Comparison of ENCODE assay signal across 7 cellular contexts in genomic region chr22:38461414-38462081, GRCh38. TPM values are rescaled to one million over a fixed set of nuclear protein-coding genes. Genes with fewer than 3 reads are reported as not detected.
DNase-seq lines count a peak whose midpoint lies in the region; ATAC-seq and TF ChIP-seq lines count a peak whose summit lies in the region.

No MANE protein-coding gene starts in this region.

- peaks cover 33 to 37% of the 10 kb centered on the region in 2 experiments for H3K4me1 Mint-ChIP-seq in H9
- H3K4me1 Mint-ChIP-seq in activated CD4-positive, alpha-beta T cell treated with anti-CD3 and anti-CD28 coated beads, Interleukin-2, amount 10 ng/mL, durations not matched to agents 24 days and 14 days = peaks cover 4% of the 10 kb centered on the region

- H4K8ac ChIP-seq in H9 (replicated peaks; ENCODE audit: insufficient read length, low read depth, low read length) = no peak overlapping the region

- H2AK5ac ChIP-seq in H9 (ENCODE audit: insufficient read length, low read length) = no peak overlapping the region

- H2BK5ac ChIP-seq in H9 (ENCODE audit: insufficient read length, low read length) = no peak overlapping the region

- no peaks in the 10 kb centered on the region for H3K36me3 ChIP-seq in left lung

- H3K56ac ChIP-seq in H9 (ENCODE audit: insufficient read length, low read depth, low read length) = no peak overlapping the region

- no CpG with 5 or more reads among the region's 51 CpGs for WGBS in H9 (ENCODE audit: extremely low coverage, insufficient read length, low lambda C conversion rate)

- no peaks in the 10 kb centered on the region for H4K20me1 ChIP-seq in H9 (ENCODE audit: control insufficient read depth, insufficient read depth, insufficient read length)

- H3K36me3 Mint-ChIP-seq in H9 (ENCODE audit: insufficient read depth in 1 of 3, low read depth in 3 of 3) = no peaks in the 10 kb centered on the region; a peak in 1 of 7 replicates
- H3K36me3 Mint-ChIP-seq in activated CD4-positive, alpha-beta T cell treated with anti-CD3 and anti-CD28 coated beads, Interleukin-2, amount 10 ng/mL, durations not matched to agents 24 days and 14 days (ENCODE audit: low read depth) = no peaks in the 10 kb centered on the region

- H3K23me2 ChIP-seq in H9 (ENCODE audit: insufficient read length, low read depth, low read length, poor library complexity, severe bottlenecking) = no peaks in the 10 kb centered on the region

- H3K27ac ChIP-seq in H9 (ENCODE audit: insufficient read length, low read depth, low read length) (no peak overlapping the region), left lung (no peak overlapping the region)

- peak overlapping the region; percentile 36 to 46 for H3K4me3 Mint-ChIP-seq in H9
- H3K4me3 Mint-ChIP-seq in activated CD4-positive, alpha-beta T cell treated with anti-CD3 and anti-CD28 coated beads, Interleukin-2, amount 10 ng/mL, durations not matched to agents 24 days and 14 days = peak overlapping the region; percentile 15

- H4K5ac ChIP-seq in H9 (ENCODE audit: insufficient read length, low read depth, low read length) = no peak overlapping the region

- H3K4me1 ChIP-seq in H9 (ENCODE audit: insufficient read depth, low read length) (no peaks in the 10 kb centered on the region; the same call in 1 of the 2 replicates), left lung (peaks cover 6 to 16% of the 10 kb centered on the region in 2 donors)

- H3K23ac ChIP-seq in H9 (ENCODE audit: insufficient read length, low read depth, low read length) = no peak overlapping the region

- no peaks in the 10 kb centered on the region; a peak in 1 of 5 replicates for H3K9me3 Mint-ChIP-seq in H9
- H3K9me3 Mint-ChIP-seq in activated CD4-positive, alpha-beta T cell treated with anti-CD3 and anti-CD28 coated beads, Interleukin-2, amount 10 ng/mL, durations not matched to agents 24 days and 14 days = no peaks in the 10 kb centered on the region

- H2BK12ac ChIP-seq in H9 (ENCODE audit: insufficient read length, low read depth, low read length) = no peak overlapping the region

- no peak overlapping the region for H2AFZ ChIP-seq in H9 (ENCODE audit: low read length)

- H3K9me3 ChIP-seq in H9 (ENCODE audit: control insufficient read depth, low read depth, low read length) (no peaks in the 10 kb centered on the region), left lung (no peaks in the 10 kb centered on the region)

- no peak overlapping the region for H3K4ac ChIP-seq in H9 (ENCODE audit: low read depth, low read length)

- no peak overlapping the region for H2BK120ac ChIP-seq in H9 (ENCODE audit: low read depth, low read length, poor library complexity, severe bottlenecking)

- H3K4me2 ChIP-seq in H9 (ENCODE audit: insufficient read depth, insufficient read length, low read length) = peak overlapping the region; percentile 41

- intact Hi-C loops in activated CD4-positive, alpha-beta T cell treated with anti-CD3 and anti-CD28 coated beads, Interleukin-2, amount 10 ng/mL, durations not matched to agents 24 days and 14 days (cut with micrococcal nuclease) = loop anchor here (2.0 kb wide), 1 partner anchor 45 kb away; the partner anchor contains the start of gene DDX17
- intact Hi-C loops in left lung (cut with DNase I) = no loop called here

- no peak overlapping the region for H3T11ph ChIP-seq in H9 (ENCODE audit: low read length)

- H3K14ac ChIP-seq in H9 (ENCODE audit: insufficient read depth, low read length) = no peak overlapping the region

- H2BK20ac ChIP-seq in H9 (ENCODE audit: low read depth, low read length, poor library complexity, severe bottlenecking) = no peak overlapping the region

- H4K91ac ChIP-seq in H9 (ENCODE audit: insufficient read length, low read depth, low read length) = no peak overlapping the region

- H3K79me2 ChIP-seq in H9 (ENCODE audit: insufficient read depth, low read length) = no peaks in the 10 kb centered on the region

- H3K18ac ChIP-seq in H9 (ENCODE audit: insufficient read length, low read depth, low read length) = no peak overlapping the region

- H3K27me3 ChIP-seq in H9 (ENCODE audit: insufficient read depth, low read length) (peaks cover 4% of the 10 kb centered on the region; the same call in 1 of the 2 replicates), left lung (peaks cover 18 to 97% of the 10 kb centered on the region in 2 donors)

- peaks cover 93% of the 10 kb centered on the region for H3K27me3 Mint-ChIP-seq in H9 (ENCODE audit: low read depth)
- peaks cover 84% of the 10 kb centered on the region for H3K27me3 Mint-ChIP-seq in activated CD4-positive, alpha-beta T cell treated with anti-CD3 and anti-CD28 coated beads, Interleukin-2, amount 10 ng/mL, durations not matched to agents 24 days and 14 days

- H3K27ac Mint-ChIP-seq in H9 = no peak overlapping the region; a peak in 1 of 7 replicates
- H3K27ac Mint-ChIP-seq in activated CD4-positive, alpha-beta T cell treated with anti-CD3 and anti-CD28 coated beads, Interleukin-2, amount 10 ng/mL, durations not matched to agents 24 days and 14 days = no peak overlapping the region

- peak; percentile 93 for ATAC-seq in left lung
- ATAC-seq in GM18519 (IDR thresholded peaks at IDR 0.05; ENCODE audit: low FRiP score, unreplicated experiment) = no peak

- H2BK15ac ChIP-seq in H9 (ENCODE audit: low read depth, low read length) = no peak overlapping the region; the same call in 1 of the 2 replicates

- no peaks in the 10 kb centered on the region for H3K79me1 ChIP-seq in H9 (ENCODE audit: insufficient read depth, low read depth, low read length, poor library complexity, severe bottlenecking)

- no peak overlapping the region for H3K4me3 ChIP-seq in left lung

- no peak for TF ChIP-seq CTCF in H9 (conservative IDR thresholded peaks at IDR 0.05)
- TF ChIP-seq CTCF in left lung (IDR thresholded peaks at IDR 0.05) = no peak

- no peak overlapping the region for H3K9ac ChIP-seq in H9 (ENCODE audit: extremely low read depth, insufficient read length, low read length)

- DNase-seq in H9 (peak; percentile 96), NCI-H345 (lab: John Stamatoyannopoulos, UW) (peak; percentile 86), dermis microvascular lymphatic vessel endothelial cell (ENCODE audit: low read depth in 2 of 2) (peak; percentile 11 to 75), left lung (peak; percentile 81 to 90)
- peak; percentile 92 for DNase-seq in activated CD4-positive, alpha-beta T cell treated with anti-CD3 and anti-CD28 coated beads, Interleukin-2, amount 10 ng/mL, durations not matched to agents 24 days and 14 days
- DNase-seq in stimulated activated CD4-positive, alpha-beta T cell treated with anti-CD3 and anti-CD28 coated beads, Interleukin-2, amount 100 ng/mL, for 48 hours = peak; percentile 58 to 60

RNA-seq across cellular contexts. Expression of gene KDELR3, which starts 6.3 kb away (rescaled TPM):
- total RNA-seq in H9 (2021) = 7.2 and 7.3 TPM in 2 replicates
- 1.1 and 1.3 TPM in 2 replicates for total RNA-seq in activated CD4-positive, alpha-beta T cell treated with anti-CD3 and anti-CD28 coated beads, Interleukin-2, amount 10 ng/mL, durations not matched to agents 24 days and 14 days
- total RNA-seq in dermis microvascular lymphatic vessel endothelial cell = 32.9 and 40.8 TPM in 2 replicates
- total RNA-seq in left lung = 10 to 100 TPM; 25.9 to 53.8 TPM

RNA-seq across cellular contexts. Expression of gene KCNJ4, which starts 6.5 kb away (rescaled TPM):
- total RNA-seq in H9 (2021) = 0.88 and 0.92 TPM in 2 replicates
- total RNA-seq in activated CD4-positive, alpha-beta T cell treated with anti-CD3 and anti-CD28 coated beads, Interleukin-2, amount 10 ng/mL, durations not matched to agents 24 days and 14 days = not detected in 2 replicates
- not detected in 2 replicates for total RNA-seq in dermis microvascular lymphatic vessel endothelial cell
- total RNA-seq in left lung = not detected

RNA-seq across cellular contexts. Expression of gene DDX17, which starts 44.6 kb away (rescaled TPM):
- total RNA-seq in H9 (2021) = 529 and 538 TPM in 2 replicates
- total RNA-seq in activated CD4-positive, alpha-beta T cell treated with anti-CD3 and anti-CD28 coated beads, Interleukin-2, amount 10 ng/mL, durations not matched to agents 24 days and 14 days = 373 and 374 TPM in 2 replicates
- 316 and 468 TPM in 2 replicates for total RNA-seq in dermis microvascular lymphatic vessel endothelial cell
- 100 to 1,000 TPM; 384 to 410 TPM for total RNA-seq in left lung

Comparison
In these comparisons a context has a peak if more than half of its experiments do, and no peak if none do; other contexts are left out.
1. DNase-seq: peak in every context shown above with its lines; median percentile 96 in H9; 92 in activated CD4-positive, alpha-beta T cell treated with anti-CD3 and anti-CD28 coated beads, Interleukin-2, amount 10 ng/mL, durations not matched to agents 24 days and 14 days; 86 in NCI-H345; 86 in left lung; 59 in stimulated activated CD4-positive, alpha-beta T cell treated with anti-CD3 and anti-CD28 coated beads, Interleukin-2, amount 100 ng/mL, for 48 hours; 43 in dermis microvascular lymphatic vessel endothelial cell.